8 cellular contexts compared by ENCODE assay signal in the genomic region with DNA sequence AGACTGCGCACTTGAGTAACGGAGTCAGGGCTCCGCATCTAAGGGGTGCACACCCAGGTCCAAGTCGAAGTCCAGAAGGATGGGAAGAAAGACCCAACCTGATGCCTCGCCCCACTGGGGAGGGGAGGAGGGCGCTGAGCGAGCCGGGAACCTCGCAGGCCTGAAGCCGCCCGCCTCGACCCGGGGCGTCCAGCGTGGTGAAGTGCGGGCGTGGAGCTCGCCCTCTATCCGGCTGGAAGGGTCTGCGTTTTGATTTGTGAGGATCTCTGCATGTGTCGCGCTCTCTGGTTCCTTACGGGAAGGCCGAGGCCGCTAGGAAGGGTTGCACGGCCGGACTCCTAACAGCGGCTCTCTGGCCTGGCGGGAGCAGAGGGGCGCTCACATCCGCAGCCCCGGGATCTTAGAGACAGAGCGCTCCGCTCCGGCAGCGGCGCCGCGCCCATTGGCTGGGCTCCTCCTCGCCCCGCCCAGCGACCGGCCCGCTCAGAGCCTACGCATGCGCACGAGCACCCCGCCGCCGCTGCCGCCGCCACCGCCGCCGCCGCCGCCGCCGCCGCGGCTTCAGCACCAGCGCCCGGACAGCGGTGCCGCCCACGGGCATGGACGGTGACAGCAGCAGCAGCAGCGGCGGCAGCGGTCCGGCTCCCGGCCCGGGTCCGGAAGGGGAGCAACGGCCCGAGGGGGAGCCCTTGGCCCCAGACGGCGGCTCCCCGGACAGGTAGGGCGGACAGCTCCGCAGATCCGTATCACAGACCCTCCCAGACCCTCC.
DNase-seq lines count a peak whose midpoint lies in the region; ATAC-seq and TF ChIP-seq lines count a peak whose summit lies in the region.

A gene with protein sequence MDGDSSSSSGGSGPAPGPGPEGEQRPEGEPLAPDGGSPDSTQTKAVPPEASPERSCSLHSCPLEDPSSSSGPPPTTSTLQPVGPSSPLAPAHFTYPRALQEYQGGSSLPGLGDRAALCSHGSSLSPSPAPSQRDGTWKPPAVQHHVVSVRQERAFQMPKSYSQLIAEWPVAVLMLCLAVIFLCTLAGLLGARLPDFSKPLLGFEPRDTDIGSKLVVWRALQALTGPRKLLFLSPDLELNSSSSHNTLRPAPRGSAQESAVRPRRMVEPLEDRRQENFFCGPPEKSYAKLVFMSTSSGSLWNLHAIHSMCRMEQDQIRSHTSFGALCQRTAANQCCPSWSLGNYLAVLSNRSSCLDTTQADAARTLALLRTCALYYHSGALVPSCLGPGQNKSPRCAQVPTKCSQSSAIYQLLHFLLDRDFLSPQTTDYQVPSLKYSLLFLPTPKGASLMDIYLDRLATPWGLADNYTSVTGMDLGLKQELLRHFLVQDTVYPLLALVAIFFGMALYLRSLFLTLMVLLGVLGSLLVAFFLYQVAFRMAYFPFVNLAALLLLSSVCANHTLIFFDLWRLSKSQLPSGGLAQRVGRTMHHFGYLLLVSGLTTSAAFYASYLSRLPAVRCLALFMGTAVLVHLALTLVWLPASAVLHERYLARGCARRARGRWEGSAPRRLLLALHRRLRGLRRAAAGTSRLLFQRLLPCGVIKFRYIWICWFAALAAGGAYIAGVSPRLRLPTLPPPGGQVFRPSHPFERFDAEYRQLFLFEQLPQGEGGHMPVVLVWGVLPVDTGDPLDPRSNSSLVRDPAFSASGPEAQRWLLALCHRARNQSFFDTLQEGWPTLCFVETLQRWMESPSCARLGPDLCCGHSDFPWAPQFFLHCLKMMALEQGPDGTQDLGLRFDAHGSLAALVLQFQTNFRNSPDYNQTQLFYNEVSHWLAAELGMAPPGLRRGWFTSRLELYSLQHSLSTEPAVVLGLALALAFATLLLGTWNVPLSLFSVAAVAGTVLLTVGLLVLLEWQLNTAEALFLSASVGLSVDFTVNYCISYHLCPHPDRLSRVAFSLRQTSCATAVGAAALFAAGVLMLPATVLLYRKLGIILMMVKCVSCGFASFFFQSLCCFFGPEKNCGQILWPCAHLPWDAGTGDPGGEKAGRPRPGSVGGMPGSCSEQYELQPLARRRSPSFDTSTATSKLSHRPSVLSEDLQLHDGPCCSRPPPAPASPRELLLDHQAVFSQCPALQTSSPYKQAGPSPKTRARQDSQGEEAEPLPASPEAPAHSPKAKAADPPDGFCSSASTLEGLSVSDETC (N-terminal part only) (plus strand): TSS at position 497 of the 769 bp plus-strand sequence. CDS start 103 bp downstream, at position 600.

- H3K4me3 ChIP-seq in choroid plexus epithelial cell (ENCODE audit: low read depth, low read length), result peak within 1 kb of the TSS; percentile 58

- TF ChIP-seq CTCF in choroid plexus epithelial cell (conservative IDR thresholded peaks at IDR 0.05; ENCODE audit: low read depth, low read length), result no peak

- DNase-seq in AG08396 (ENCODE audit: low spot score), result peak; percentile 99
- peak; percentile 47 to 94 for DNase-seq in NCI-H526 (lab: John Stamatoyannopoulos, UW)
- peak; percentile 92 for DNase-seq in activated CD4-positive, alpha-beta T cell treated with anti-CD3 and anti-CD28 coated beads for 48 hours
- peak; percentile 77 for DNase-seq in choroid plexus epithelial cell (ENCODE audit: low read depth)
- peak; percentile 88 for DNase-seq in kidney tubule cell (ENCODE audit: low spot score)
- DNase-seq in stimulated activated CD4-positive, alpha-beta T cell treated with anti-CD3 and anti-CD28 coated beads, Interleukin-1b, Interleukin-23, amount 100 ng/mL, for 1 hour (ENCODE audit: low read depth in 2 of 2), result peak; percentile 85 to 89

- ATAC-seq in GM19025 (IDR thresholded peaks at IDR 0.05; ENCODE audit: low read depth, unreplicated experiment) (peak; percentile 87), HG03280 (IDR thresholded peaks at IDR 0.05; ENCODE audit: unreplicated experiment) (peak; percentile 85)

Comparison
In these comparisons a context has a peak if more than half of its experiments do, and no peak if none do; other contexts are left out.
1. Peak in every context shown above with its lines: DNase-seq, ATAC-seq and H3K4me3 ChIP-seq.